Comparison of ENCODE assay signal across 1 cellular context in genomic region chr2:190469770-190470169, GRCh38.
TF ChIP-seq lines count a peak whose summit lies in the region.

No MANE protein-coding gene starts in this region.

TF ChIP-seq in HCT116, 20 proteins besides CTCF, POLR2A, EP300 and RAD21 (continued from another document):
- TF ChIP-seq, protein P1, sequence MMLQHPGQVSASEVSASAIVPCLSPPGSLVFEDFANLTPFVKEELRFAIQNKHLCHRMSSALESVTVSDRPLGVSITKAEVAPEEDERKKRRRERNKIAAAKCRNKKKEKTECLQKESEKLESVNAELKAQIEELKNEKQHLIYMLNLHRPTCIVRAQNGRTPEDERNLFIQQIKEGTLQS (IDR thresholded peaks at IDR 0.05), result no peak
- no peak for TF ChIP-seq ZFX (IDR thresholded peaks at IDR 0.05)
- no peak for TF ChIP-seq JUND (IDR thresholded peaks at IDR 0.05)
